In the genomic region with DNA sequence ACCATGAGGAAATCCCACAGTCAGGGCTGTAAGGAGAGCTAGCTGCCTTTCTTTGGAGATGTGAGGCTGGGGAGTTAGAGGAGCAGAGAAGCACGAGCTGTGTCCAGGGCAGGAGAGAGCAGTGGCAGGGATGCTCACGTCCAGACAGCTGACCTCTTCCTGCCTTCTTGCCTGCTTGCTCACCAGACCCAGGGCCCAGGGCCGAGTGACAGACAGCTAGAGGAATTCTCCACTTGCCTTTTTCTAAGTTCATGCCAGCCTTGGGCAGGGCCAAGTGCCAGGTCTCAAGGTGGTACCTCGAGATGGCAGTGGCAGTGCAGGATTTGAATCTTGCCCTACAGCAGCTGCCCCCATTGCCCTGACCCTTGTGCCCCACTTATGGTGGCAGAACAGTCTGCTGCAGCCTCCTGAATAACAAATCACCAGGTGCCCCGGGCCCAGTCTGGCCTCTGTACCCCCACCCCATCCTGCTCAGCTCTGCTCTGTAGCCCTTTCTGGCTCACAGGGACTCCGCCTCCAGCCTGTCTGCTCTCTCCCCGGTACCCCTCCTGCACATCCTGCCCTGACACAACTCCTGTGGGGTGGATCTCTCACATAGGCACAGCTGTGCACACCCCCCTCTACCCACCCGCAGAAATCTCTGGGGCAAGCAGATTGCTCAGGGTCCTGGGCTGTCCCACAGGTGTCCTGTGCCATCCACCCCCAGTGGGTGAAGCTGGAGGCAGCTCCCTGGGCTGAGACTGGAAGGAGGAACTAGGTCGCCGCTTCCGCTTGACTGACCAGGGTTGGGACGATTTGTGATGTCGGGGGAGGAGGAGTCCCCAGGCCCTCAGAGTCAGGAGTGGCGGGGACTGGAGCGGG, we compare ENCODE assay signal across 10 cellular contexts. TPM values are rescaled to one million over a fixed set of nuclear protein-coding genes. Genes with fewer than 3 reads are reported as not detected.
DNase-seq lines count a peak whose midpoint lies in the region; ATAC-seq and TF ChIP-seq lines count a peak whose summit lies in the region.
"Had no signal": no experiment of that assay in that cellular context is flagged by ENCODE, and none has a peak within 500 bp of the region (broad histone marks: within the 10 kb centered on the region; RNA-seq: fewer than 3 reads in every experiment).

No MANE protein-coding gene starts in this region.

- H3K27ac ChIP-seq in HL-60 (replicated peaks): no peak overlapping the region
- no peak overlapping the region for H3K27ac ChIP-seq in mesendoderm (ENCODE audit: low read depth, low read length)

- no peak overlapping the region for H2BK5ac ChIP-seq in mesendoderm (ENCODE audit: low read length)

- H2BK120ac ChIP-seq in mesendoderm (ENCODE audit: low read depth, low read length): no peak overlapping the region

- no peak overlapping the region for H3K4ac ChIP-seq in mesendoderm (ENCODE audit: low read depth, low read length)

- no peak overlapping the region for H3K18ac ChIP-seq in mesendoderm (ENCODE audit: low read length)

- H4K8ac ChIP-seq in mesendoderm (ENCODE audit: low read depth, low read length): no peak overlapping the region

- no peak for ATAC-seq in GM21381 (IDR thresholded peaks at IDR 0.05; ENCODE audit: unreplicated experiment)

- no CpG with 5 or more reads among the region's 15 CpGs for WGBS in mesendoderm (ENCODE audit: extremely low coverage, insufficient coverage, low lambda C conversion rate)

- no peak overlapping the region for H3K56ac ChIP-seq in mesendoderm (ENCODE audit: low read length)

- no peaks in the 10 kb centered on the region for H3K36me3 ChIP-seq in mesendoderm (ENCODE audit: control insufficient read depth, insufficient read depth, low read length)

- no peak for TF ChIP-seq CTCF in HL-60 (IDR thresholded peaks at IDR 0.05; ENCODE audit: insufficient read depth, low read length)

- H3K23ac ChIP-seq in mesendoderm (ENCODE audit: low read length): no peak overlapping the region

- no peaks in the 10 kb centered on the region for H3K79me2 ChIP-seq in mesendoderm (ENCODE audit: control insufficient read depth, insufficient read depth, low read length)

- H4K5ac ChIP-seq in mesendoderm (ENCODE audit: low read length): no peak overlapping the region

- no peak overlapping the region for H2BK15ac ChIP-seq in mesendoderm (replicated peaks; ENCODE audit: low read depth)

- H3K9ac ChIP-seq in mesendoderm (ENCODE audit: low read length): no peak overlapping the region

- H3K27me3 ChIP-seq in HL-60 (ENCODE audit: insufficient read depth, poor library complexity, severe bottlenecking): no peaks in the 10 kb centered on the region
- no peaks in the 10 kb centered on the region for H3K27me3 ChIP-seq in mesendoderm (ENCODE audit: insufficient read depth, low read length, poor library complexity)

- no peaks in the 10 kb centered on the region for H3K79me1 ChIP-seq in mesendoderm (ENCODE audit: low read length)

- no peak overlapping the region for H3K4me2 ChIP-seq in mesendoderm (ENCODE audit: low read length)

- no peak overlapping the region for H2AK5ac ChIP-seq in mesendoderm (ENCODE audit: low read length)

- H3K4me3 ChIP-seq in HL-60 (replicated peaks; ENCODE audit: insufficient read depth, low read length) (no peak overlapping the region), mesendoderm (ENCODE audit: low read length) (no peak overlapping the region)

- no peaks in the 10 kb centered on the region for H3K4me1 ChIP-seq in mesendoderm (ENCODE audit: control insufficient read depth, low read depth, low read length)

- peak; percentile 74 for DNase-seq in EH (ENCODE audit: low read depth)
- peak; percentile 32 to 80 for DNase-seq in HL-60 (ENCODE audit: low read depth in 1 of 2, low spot score in 1 of 2)
- peak; percentile 22 for DNase-seq in amniotic epithelial cell (ENCODE audit: low read depth)
- peak; percentile 85 for DNase-seq in myocyte (ENCODE audit: low read depth)
- no peak for DNase-seq in NCI-H2081 treated with DMSO at 0.1 percent for 48 hours (lab: John Stamatoyannopoulos, UW)
- no peak for DNase-seq in stimulated activated naive CD4-positive, alpha-beta T cell treated with Interleukin-2 at 50 U/mL for 16 hours (lab: John Stamatoyannopoulos, UW)
- no peak for DNase-seq in mesendoderm

RNA-seq across cellular contexts. Expression of gene GRIN2C, which starts 26.0 kb away (rescaled TPM):
- 0.05 TPM in 1 of 2 replicates, not detected in the other for total RNA-seq in myocyte
- 0.13 TPM for polyA plus RNA-seq in myocyte (2012)
- polyA plus RNA-seq in mesendoderm (2013, experiment 1 of 2): 0.01 TPM
- polyA plus RNA-seq in mesendoderm (2013, experiment 2 of 2): 0.01 TPM

RNA-seq across cellular contexts. Expression of gene FDXR, which starts 39.1 kb away (rescaled TPM):
- total RNA-seq in myocyte: 7.9 and 11.7 TPM in 2 replicates
- 17.7 TPM for polyA plus RNA-seq in myocyte (2012)
- 6.1 TPM for polyA plus RNA-seq in mesendoderm (2013, experiment 1 of 2)
- 6.1 TPM for polyA plus RNA-seq in mesendoderm (2013, experiment 2 of 2)

RNA-seq across cellular contexts. Expression of gene NAT9, which starts 57.6 kb away (rescaled TPM):
- total RNA-seq in myocyte: 47.7 and 50.4 TPM in 2 replicates
- polyA plus RNA-seq in myocyte (2012): 65.2 TPM
- 13.4 TPM for polyA plus RNA-seq in mesendoderm (2013, experiment 1 of 2)
- polyA plus RNA-seq in mesendoderm (2013, experiment 2 of 2): 13.7 TPM

RNA-seq across cellular contexts. Expression of gene FADS6, which starts 59.7 kb away (rescaled TPM):
- total RNA-seq in myocyte: not detected in 2 replicates
- not detected for polyA plus RNA-seq in myocyte (2012)
- 0.41 TPM for polyA plus RNA-seq in mesendoderm (2013, experiment 1 of 2)
- 0.28 TPM for polyA plus RNA-seq in mesendoderm (2013, experiment 2 of 2)
- total RNA-seq: chondrocyte, lung microvascular endothelial cell had no signal

Comparison
In these comparisons a context has a peak if more than half of its experiments do, and no peak if none do; other contexts are left out.
1. DNase-seq: peak in EH (single experiment), HL-60 (2 of 2), amniotic epithelial cell (single experiment) and myocyte (single experiment); none in NCI-H2081 treated with DMSO at 0.1 percent for 48 hours (single experiment), stimulated activated naive CD4-positive, alpha-beta T cell treated with Interleukin-2 at 50 U/mL for 16 hours (single experiment) and mesendoderm (single experiment).